In genomic region chr1:25245393-25245792, GRCh38 we compare ENCODE assay signal across 9 cellular contexts. TPM values are rescaled to one million over a fixed set of nuclear protein-coding genes. Genes with fewer than 3 reads are reported as not detected.
DNase-seq lines count a peak whose midpoint lies in the region; ATAC-seq, FAIRE-seq and TF ChIP-seq lines count a peak whose summit lies in the region.
"Had no signal": no experiment of that assay in that cellular context is flagged by ENCODE, and none has a peak within 500 bp of the region (broad histone marks: within the 10 kb centered on the region; RNA-seq: fewer than 3 reads in every experiment).

No MANE protein-coding gene starts in this region.

- H3K9ac ChIP-seq in astrocyte (ENCODE audit: low read length) = peak overlapping the region; percentile 100

- peaks cover 58% of the 10 kb centered on the region for H3K4me1 Mint-ChIP-seq in activated naive CD4-positive, alpha-beta T cell treated with anti-CD3 and anti-CD28 coated beads for 36 hours (ENCODE audit: low read depth)
- H3K4me1 Mint-ChIP-seq in astrocyte (ENCODE audit: low read depth, unreplicated experiment) = peaks cover 21% of the 10 kb centered on the region

- H3K4me2 ChIP-seq in astrocyte (ENCODE audit: low read length) = peak overlapping the region; percentile 99

- H3K79me2 ChIP-seq in astrocyte (ENCODE audit: insufficient read depth, low read length) = peaks cover 54% of the 10 kb centered on the region

- H3K27ac ChIP-seq in astrocyte (ENCODE audit: low read depth, low read length) (no peak overlapping the region), lower lobe of right lung (no peak overlapping the region), tibial artery (peak overlapping the region in 1 of 2 donors; percentile 97)

- H3K4me3 ChIP-seq in astrocyte (ENCODE audit: insufficient read depth, low read depth, low read length) = peak overlapping the region; percentile 100
- H3K4me3 ChIP-seq in lower lobe of right lung = peak overlapping the region; percentile 98
- H3K4me3 ChIP-seq in tibial artery = peak overlapping the region; percentile 77 to 78

- H3K4me1 ChIP-seq in astrocyte (ENCODE audit: insufficient read depth, low read length) = peaks cover 21% of the 10 kb centered on the region
- H3K4me1 ChIP-seq in lower lobe of right lung = peaks cover 39% of the 10 kb centered on the region
- peaks cover 0 to 49% (median 34%) of the 10 kb centered on the region in 4 donors for H3K4me1 ChIP-seq in tibial artery

- no peak for FAIRE-seq in astrocyte (lab: Jason Lieb, UNC)
- FAIRE-seq: H54 had no signal

- H3K9me3 Mint-ChIP-seq in activated naive CD4-positive, alpha-beta T cell treated with anti-CD3 and anti-CD28 coated beads for 36 hours = no peaks in the 10 kb centered on the region
- H3K9me3 Mint-ChIP-seq in astrocyte (ENCODE audit: unreplicated experiment) = no peaks in the 10 kb centered on the region

- no peaks in the 10 kb centered on the region for H3K27me3 Mint-ChIP-seq in activated naive CD4-positive, alpha-beta T cell treated with anti-CD3 and anti-CD28 coated beads for 36 hours (ENCODE audit: low read depth)
- H3K27me3 Mint-ChIP-seq in astrocyte (ENCODE audit: low read depth, unreplicated experiment) = no peaks in the 10 kb centered on the region

- no peak for DNase-seq in activated naive CD4-positive, alpha-beta T cell treated with anti-CD3 and anti-CD28 coated beads for 36 hours
- no peak for DNase-seq in activated naive CD4-positive, alpha-beta T cell (lab: John Stamatoyannopoulos, UW)
- DNase-seq in astrocyte (ENCODE audit: low read depth) = no peak
- DNase-seq in lower lobe of right lung = no peak
- DNase-seq in tibial artery = no peak
- no peak for DNase-seq in KG1 (lab: John Stamatoyannopoulos, UW)
- no peak for DNase-seq in amniotic stem cell (lab: John Stamatoyannopoulos, UW)

- ATAC-seq in lower lobe of right lung (no peak), GM18858 (IDR thresholded peaks at IDR 0.05; ENCODE audit: unreplicated experiment) (no peak)

- no peaks in the 10 kb centered on the region for H3K9me3 ChIP-seq in astrocyte (ENCODE audit: insufficient read depth, low read depth, low read length)
- H3K9me3 ChIP-seq in lower lobe of right lung = no peaks in the 10 kb centered on the region
- no peaks in the 10 kb centered on the region for H3K9me3 ChIP-seq in tibial artery

- H3K36me3 Mint-ChIP-seq in activated naive CD4-positive, alpha-beta T cell treated with anti-CD3 and anti-CD28 coated beads for 36 hours (ENCODE audit: low read depth) = peaks cover 38% of the 10 kb centered on the region
- H3K36me3 Mint-ChIP-seq in astrocyte (ENCODE audit: low read depth, unreplicated experiment) = peaks cover 23% of the 10 kb centered on the region

- H3K27ac Mint-ChIP-seq in activated naive CD4-positive, alpha-beta T cell treated with anti-CD3 and anti-CD28 coated beads for 36 hours = peak overlapping the region; percentile 99
- peak overlapping the region; percentile 96 for H3K27ac Mint-ChIP-seq in astrocyte (ENCODE audit: unreplicated experiment)

- peaks cover 36% of the 10 kb centered on the region for H3K36me3 ChIP-seq in astrocyte (ENCODE audit: insufficient read depth, low read length)
- H3K36me3 ChIP-seq in lower lobe of right lung = peaks cover 61% of the 10 kb centered on the region
- peaks cover 40 to 56% (median 41%) of the 10 kb centered on the region in 3 donors for H3K36me3 ChIP-seq in tibial artery

- CTCF ChIA-PET in activated naive CD4-positive, alpha-beta T cell treated with anti-CD3 and anti-CD28 coated beads for 36 hours (lab: Charles Lee) = interaction anchor here (0.6 kb wide), 1 partner anchor 187 kb away, joined by 6 read pairs; no protein-coding TSS in a partner anchor

- no peak overlapping the region for H2AFZ ChIP-seq in astrocyte (ENCODE audit: low read depth, low read length)

- TF ChIP-seq CTCF in astrocyte (IDR thresholded peaks at IDR 0.05; ENCODE audit: insufficient read depth, low read depth, low read length) (no peak), lower lobe of right lung (IDR thresholded peaks at IDR 0.05) (no peak), tibial artery (IDR thresholded peaks at IDR 0.05) (no peak)

- H3K4me3 Mint-ChIP-seq in activated naive CD4-positive, alpha-beta T cell treated with anti-CD3 and anti-CD28 coated beads for 36 hours = peak overlapping the region; percentile 96
- H3K4me3 Mint-ChIP-seq in astrocyte (ENCODE audit: unreplicated experiment) = peak overlapping the region; percentile 99

- H4K20me1 ChIP-seq in astrocyte (ENCODE audit: insufficient read depth, low read length) = peaks cover 50% of the 10 kb centered on the region

- intact Hi-C loops in activated naive CD4-positive, alpha-beta T cell treated with anti-CD3 and anti-CD28 coated beads for 36 hours (cut with micrococcal nuclease) = loop anchor here (5.0 to 10.0 kb wide), 4 partner anchors 92 to 1059 kb away; partner anchors contain the start of genes MTFR1L, PAFAH2, TMEM50A and UBXN11
- intact Hi-C loops in lower lobe of right lung (cut with DNase I) = no loop called here
- intact Hi-C loops in tibial artery (cut with DNase I; ENCODE audit: low total_unique reads) = no loop called here

- H3K27me3 ChIP-seq in astrocyte (ENCODE audit: insufficient read depth, low read length) (no peaks in the 10 kb centered on the region), lower lobe of right lung (ENCODE audit: low read depth) (no peaks in the 10 kb centered on the region), tibial artery (no peaks in the 10 kb centered on the region)

RNA-seq across cellular contexts. Expression of gene RSRP1, which starts 1.9 kb away (rescaled TPM):
- 100 to 1,000 TPM; 101 to 110 TPM for total RNA-seq in activated naive CD4-positive, alpha-beta T cell treated with anti-CD3 and anti-CD28 coated beads for 36 hours
- total RNA-seq in astrocyte = 78.0 and 88.3 TPM in 2 replicates
- 145 TPM for total RNA-seq in lower lobe of right lung

RNA-seq across cellular contexts. Expression of gene SYF2, which starts 13.1 kb away (rescaled TPM):
- total RNA-seq in activated naive CD4-positive, alpha-beta T cell treated with anti-CD3 and anti-CD28 coated beads for 36 hours = 10 to 100 TPM; 39.7 to 46.8 TPM
- total RNA-seq in astrocyte = 28.5 and 29.1 TPM in 2 replicates
- total RNA-seq in lower lobe of right lung = 44.6 TPM

RNA-seq across cellular contexts. Expression of gene RHD, which starts 26.9 kb away (rescaled TPM):
- total RNA-seq in activated naive CD4-positive, alpha-beta T cell treated with anti-CD3 and anti-CD28 coated beads for 36 hours = not detected
- total RNA-seq in astrocyte = not detected in 2 replicates
- total RNA-seq in lower lobe of right lung = not detected
